Comparison of ENCODE assay signal across 23 cellular contexts in the genomic region with DNA sequence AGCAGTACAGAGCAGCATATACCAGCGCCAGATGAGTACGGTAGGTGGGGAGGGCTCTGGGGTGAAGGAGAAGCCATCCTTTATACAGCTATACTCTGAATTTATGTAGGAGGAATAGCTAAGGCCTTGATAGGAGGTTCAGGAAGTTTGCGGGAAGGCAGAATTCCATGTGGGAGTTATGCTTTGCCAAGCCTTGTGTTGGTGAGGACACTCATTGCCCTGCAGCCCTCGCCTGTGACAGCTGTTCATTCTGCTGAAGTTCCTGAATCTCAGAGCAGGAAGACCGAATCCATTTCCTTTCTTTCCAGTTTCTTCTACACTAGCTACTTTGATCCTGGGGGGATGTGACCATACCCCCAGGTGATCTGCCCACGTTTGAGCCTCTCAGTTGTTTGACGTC. TPM values are rescaled to one million over a fixed set of nuclear protein-coding genes. Genes with fewer than 3 reads are reported as not detected.
DNase-seq lines count a peak whose midpoint lies in the region; ATAC-seq, FAIRE-seq and TF ChIP-seq lines count a peak whose summit lies in the region.
"Had no signal": no experiment of that assay in that cellular context is flagged by ENCODE, and none has a peak within 500 bp of the region (broad histone marks: within the 10 kb centered on the region; RNA-seq: fewer than 3 reads in every experiment).

No MANE protein-coding gene starts in this region.

- H3K36me3 ChIP-seq in trophoblast cell (ENCODE audit: control insufficient read depth in 1 of 2, insufficient read depth in 2 of 2, low read length in 2 of 2) (peaks cover 3 to 7% of the 10 kb centered on the region in 2 experiments), breast epithelium (no peaks in the 10 kb centered on the region)

- H3K4me3 ChIP-seq in trophoblast cell (ENCODE audit: low read depth, low read length) (no peak overlapping the region), breast epithelium (no peak overlapping the region)
- H3K4me3 ChIP-seq: BLaER1, PC-9 had no signal

- peak; percentile 52 for FAIRE-seq in GM12891 (lab: Jason Lieb, UNC)
- no peak for FAIRE-seq in GM12892 (lab: Jason Lieb, UNC)
- FAIRE-seq: GM18507, H1 had no signal

- no peak overlapping the region for H4K91ac ChIP-seq in trophoblast cell (ENCODE audit: low read depth, low read length)

- H3K23ac ChIP-seq in trophoblast cell (ENCODE audit: low read length), result no peak overlapping the region

- H3K36me3 Mint-ChIP-seq in T-helper 17 cell (ENCODE audit: low read depth), result peaks cover 5% of the 10 kb centered on the region
- H3K36me3 Mint-ChIP-seq in endothelial cell (ENCODE audit: low read depth, unreplicated experiment), result peaks cover 3% of the 10 kb centered on the region

- DNase-seq in GM12891 (ENCODE audit: insufficient read length, low spot score) (no peak), T-helper 17 cell (no peak), endothelial cell (ENCODE audit: low spot score) (peak; percentile 4), trophoblast cell (no peak), DMS153 (lab: John Stamatoyannopoulos, UW) (no peak), GM12892 (ENCODE audit: insufficient read length) (no peak), breast epithelium (ENCODE audit: low spot score in 2 of 2) (no peak)
- DNase-seq: CD4-positive, alpha-beta T cell; IMR-90; MV-4-11; NCI-H1105 treated with DMSO at 0.1 percent for 48 hours; NCI-H2029 treated with DMSO at 0.1 percent for 48 hours; NCI-H226; NCI-H510A treated with DMSO at 0.1 percent for 48 hours; NCI-H748 treated with DMSO at 0.1 percent for 48 hours; PC-9; RPMI8226; SHP77 treated with DMSO at 0.1 percent for 48 hours had no signal

- H3K4me1 Mint-ChIP-seq in T-helper 17 cell, result peaks cover 37% of the 10 kb centered on the region
- H3K4me1 Mint-ChIP-seq in endothelial cell (ENCODE audit: unreplicated experiment), result peaks cover 29% of the 10 kb centered on the region

- WGBS in trophoblast cell (ENCODE audit: extremely low coverage, insufficient coverage, insufficient read length), result no CpG with 5 or more reads among the region's 7 CpGs

- no peak overlapping the region for H2BK120ac ChIP-seq in trophoblast cell (ENCODE audit: insufficient read depth, low read length, poor library complexity)

- no peak overlapping the region for H3K4me2 ChIP-seq in trophoblast cell (ENCODE audit: low read length)
- H3K4me2 ChIP-seq: BLaER1, PC-9 had no signal

- H3K79me2 ChIP-seq in trophoblast cell (ENCODE audit: control insufficient read depth, insufficient read depth, low read length, poor library complexity), result no peaks in the 10 kb centered on the region

- no peak overlapping the region for H2AK5ac ChIP-seq in trophoblast cell (ENCODE audit: low read length)

- no peak overlapping the region for H2AFZ ChIP-seq in trophoblast cell (ENCODE audit: insufficient read depth, low read length, poor library complexity)
- H2AFZ ChIP-seq: PC-9 had no signal

- TF ChIP-seq POLR2A in GM12891 (IDR thresholded peaks at IDR 0.05; ENCODE audit: low read depth, low read length) (no peak), GM12892 (IDR thresholded peaks at IDR 0.05; ENCODE audit: low read depth, low read length) (no peak), breast epithelium (IDR thresholded peaks at IDR 0.05) (no peak)

- H3K27ac Mint-ChIP-seq in T-helper 17 cell (peak overlapping the region; percentile 88), endothelial cell (ENCODE audit: unreplicated experiment) (no peak overlapping the region)
- H3K27ac Mint-ChIP-seq: CD4-positive, alpha-beta T cell had no signal

- TF ChIP-seq CTCF in endothelial cell (IDR thresholded peaks at IDR 0.05; ENCODE audit: unreplicated experiment), result no peak
- no peak for TF ChIP-seq CTCF in breast epithelium (IDR thresholded peaks at IDR 0.05)

- H3K4me3 Mint-ChIP-seq in T-helper 17 cell (no peak overlapping the region), endothelial cell (ENCODE audit: unreplicated experiment) (peak overlapping the region; percentile 57)
- H3K4me3 Mint-ChIP-seq: CD4-positive, alpha-beta T cell had no signal

- H3K4me1 ChIP-seq in trophoblast cell (ENCODE audit: control insufficient read depth in 1 of 2, insufficient read depth in 2 of 2, low read length in 2 of 2) (no peaks in the 10 kb centered on the region), breast epithelium (no peaks in the 10 kb centered on the region)
- H3K4me1 ChIP-seq: BLaER1 had no signal

- H3K9me3 ChIP-seq in T-helper 17 cell (ENCODE audit: control insufficient read depth, low read length, poor library complexity, severe bottlenecking), result no peaks in the 10 kb centered on the region
- no peaks in the 10 kb centered on the region for H3K9me3 ChIP-seq in trophoblast cell (ENCODE audit: insufficient read depth, low read depth, low read length)
- no peaks in the 10 kb centered on the region for H3K9me3 ChIP-seq in breast epithelium
- H3K9me3 ChIP-seq: BLaER1 had no signal

- H3K14ac ChIP-seq in trophoblast cell (ENCODE audit: low read length), result no peak overlapping the region

- H3K27ac ChIP-seq in trophoblast cell (ENCODE audit: low read depth, low read length) (no peak overlapping the region), breast epithelium (no peak overlapping the region)
- H3K27ac ChIP-seq: BLaER1, PC-9 had no signal

- H3K18ac ChIP-seq in trophoblast cell (ENCODE audit: low read length), result peak overlapping the region; percentile 29

- H3K27me3 ChIP-seq in trophoblast cell (ENCODE audit: insufficient read depth, low read length), result no peaks in the 10 kb centered on the region
- no peaks in the 10 kb centered on the region for H3K27me3 ChIP-seq in breast epithelium
- H3K27me3 ChIP-seq: BLaER1 had no signal

- H3K79me1 ChIP-seq in trophoblast cell (ENCODE audit: low read length), result no peaks in the 10 kb centered on the region

- no peak overlapping the region for H3K4ac ChIP-seq in trophoblast cell (ENCODE audit: low read depth, low read length)

- H4K8ac ChIP-seq in trophoblast cell (ENCODE audit: low read depth, low read length), result no peak overlapping the region

- intact Hi-C loops in breast epithelium (cut with DNase I; ENCODE audit: low total_unique reads), result no loop called here

- no peak overlapping the region for H3K9ac ChIP-seq in trophoblast cell (ENCODE audit: low read length)
- H3K9ac ChIP-seq: BLaER1 had no signal

- H4K12ac ChIP-seq in trophoblast cell (ENCODE audit: low read depth, low read length), result no peak overlapping the region

- ATAC-seq in T-helper 17 cell (no peak), GM19023 (IDR thresholded peaks at IDR 0.05; ENCODE audit: unreplicated experiment) (no peak)
- ATAC-seq: HCT116 had no signal

- H2BK5ac ChIP-seq in trophoblast cell (ENCODE audit: low read depth, low read length, poor library complexity), result no peak overlapping the region

- H3K9me3 Mint-ChIP-seq in endothelial cell (ENCODE audit: unreplicated experiment), result no peaks in the 10 kb centered on the region
- H3K9me3 Mint-ChIP-seq: CD4-positive, alpha-beta T cell had no signal

- H3K27me3 Mint-ChIP-seq in T-helper 17 cell, result no peaks in the 10 kb centered on the region
- H3K27me3 Mint-ChIP-seq in endothelial cell (ENCODE audit: unreplicated experiment), result peaks cover 5% of the 10 kb centered on the region
- H3K27me3 Mint-ChIP-seq: CD4-positive, alpha-beta T cell had no signal

- H2BK12ac ChIP-seq in trophoblast cell (ENCODE audit: low read length), result no peak overlapping the region

TF ChIP-seq in GM12891, 5 proteins besides CTCF, POLR2A, EP300 and RAD21:
- TF ChIP-seq SPI1 (IDR thresholded peaks at IDR 0.05; ENCODE audit: low read depth, low read length) (no peak), TAF1 (IDR thresholded peaks at IDR 0.05; ENCODE audit: low read depth, low read length) (no peak), POU2F2 (IDR thresholded peaks at IDR 0.05; ENCODE audit: low read depth, low read length) (no peak), POLR2AphosphoS5 (IDR thresholded peaks at IDR 0.05; ENCODE audit: low read depth, low read length) (no peak), PAX5 (IDR thresholded peaks at IDR 0.05; ENCODE audit: insufficient read depth, low read length, severe bottlenecking) (no peak)
TF ChIP-seq in GM12891: peak in this region for 0.

RNA-seq across cellular contexts. Expression of gene MFAP3, which starts 7.7 kb away (rescaled TPM):
- polyA plus RNA-seq in GM12891 (2012; ENCODE audit: low read depth, missing spikeins), result 6.6 TPM
- 10 to 100 TPM; 18.0 to 19.3 TPM for total RNA-seq in T-helper 17 cell
- 42.7 TPM for total RNA-seq in endothelial cell (ENCODE audit: unreplicated experiment)
- 25.1 and 25.4 TPM in 2 replicates for polyA plus RNA-seq in trophoblast cell (2013)
- 8.8 TPM for polyA plus RNA-seq in GM12892 (2012; ENCODE audit: missing spikeins)
- 10 to 100 TPM; 39.3 to 47.9 (median 43.0) TPM for total RNA-seq in breast epithelium

RNA-seq across cellular contexts. Expression of gene FAM114A2, which starts 7.8 kb away (rescaled TPM):
- 18.8 TPM for polyA plus RNA-seq in GM12891 (2012; ENCODE audit: low read depth, missing spikeins)
- 10 to 100 TPM; 21.9 to 25.8 TPM for total RNA-seq in T-helper 17 cell
- total RNA-seq in endothelial cell (ENCODE audit: unreplicated experiment), result 28.4 TPM
- polyA plus RNA-seq in trophoblast cell (2013), result 9.0 and 10.3 TPM in 2 replicates
- polyA plus RNA-seq in GM12892 (2012; ENCODE audit: missing spikeins), result 21.2 TPM
- total RNA-seq in breast epithelium, result 10 to 100 TPM; 21.6 to 32.1 (median 22.0) TPM
